In the genomic region with DNA sequence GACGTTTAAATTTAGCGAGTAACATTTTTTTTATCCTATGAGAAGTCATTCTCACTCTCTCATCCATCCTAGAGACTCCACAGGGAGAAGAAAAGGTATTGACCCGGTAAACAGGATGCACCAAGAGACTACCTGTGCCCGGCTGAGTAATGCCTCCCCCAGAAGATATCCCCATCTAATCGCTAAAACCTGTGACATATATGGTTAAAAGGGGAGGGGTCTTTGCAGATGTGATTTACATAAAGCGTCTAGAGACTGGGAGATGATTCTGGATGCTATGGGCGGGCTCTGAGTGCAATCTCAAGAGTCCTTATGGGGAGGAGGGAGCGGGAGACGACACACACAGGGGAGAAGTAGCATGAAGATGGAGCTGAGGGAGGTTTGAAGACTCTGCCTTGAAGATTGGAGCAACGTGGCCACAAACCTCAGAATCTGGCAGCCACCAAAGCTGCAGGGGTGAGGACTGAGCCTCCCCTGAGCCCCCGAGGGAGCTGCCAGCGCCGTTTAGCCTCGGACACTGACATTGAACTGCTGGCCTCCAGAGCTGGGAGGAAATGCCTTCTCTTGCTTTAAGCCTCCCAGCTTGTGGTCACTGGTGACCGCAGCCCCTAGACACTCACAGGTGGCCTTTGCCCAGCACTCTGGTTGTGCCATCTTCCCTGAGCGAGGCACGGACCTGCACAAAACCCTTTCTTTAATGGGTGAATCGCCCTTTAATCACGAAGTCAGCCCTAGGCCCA, we compare ENCODE assay signal across 1 cellular context.
TF ChIP-seq lines count a peak whose summit lies in the region.

No MANE protein-coding gene starts in this region.

TF ChIP-seq in GM23338, 12 proteins besides CTCF, POLR2A, EP300 and RAD21:
- TF ChIP-seq EZH2phosphoT487 (IDR thresholded peaks at IDR 0.05; ENCODE audit: unreplicated experiment), result no peak
- TF ChIP-seq, protein P1, sequence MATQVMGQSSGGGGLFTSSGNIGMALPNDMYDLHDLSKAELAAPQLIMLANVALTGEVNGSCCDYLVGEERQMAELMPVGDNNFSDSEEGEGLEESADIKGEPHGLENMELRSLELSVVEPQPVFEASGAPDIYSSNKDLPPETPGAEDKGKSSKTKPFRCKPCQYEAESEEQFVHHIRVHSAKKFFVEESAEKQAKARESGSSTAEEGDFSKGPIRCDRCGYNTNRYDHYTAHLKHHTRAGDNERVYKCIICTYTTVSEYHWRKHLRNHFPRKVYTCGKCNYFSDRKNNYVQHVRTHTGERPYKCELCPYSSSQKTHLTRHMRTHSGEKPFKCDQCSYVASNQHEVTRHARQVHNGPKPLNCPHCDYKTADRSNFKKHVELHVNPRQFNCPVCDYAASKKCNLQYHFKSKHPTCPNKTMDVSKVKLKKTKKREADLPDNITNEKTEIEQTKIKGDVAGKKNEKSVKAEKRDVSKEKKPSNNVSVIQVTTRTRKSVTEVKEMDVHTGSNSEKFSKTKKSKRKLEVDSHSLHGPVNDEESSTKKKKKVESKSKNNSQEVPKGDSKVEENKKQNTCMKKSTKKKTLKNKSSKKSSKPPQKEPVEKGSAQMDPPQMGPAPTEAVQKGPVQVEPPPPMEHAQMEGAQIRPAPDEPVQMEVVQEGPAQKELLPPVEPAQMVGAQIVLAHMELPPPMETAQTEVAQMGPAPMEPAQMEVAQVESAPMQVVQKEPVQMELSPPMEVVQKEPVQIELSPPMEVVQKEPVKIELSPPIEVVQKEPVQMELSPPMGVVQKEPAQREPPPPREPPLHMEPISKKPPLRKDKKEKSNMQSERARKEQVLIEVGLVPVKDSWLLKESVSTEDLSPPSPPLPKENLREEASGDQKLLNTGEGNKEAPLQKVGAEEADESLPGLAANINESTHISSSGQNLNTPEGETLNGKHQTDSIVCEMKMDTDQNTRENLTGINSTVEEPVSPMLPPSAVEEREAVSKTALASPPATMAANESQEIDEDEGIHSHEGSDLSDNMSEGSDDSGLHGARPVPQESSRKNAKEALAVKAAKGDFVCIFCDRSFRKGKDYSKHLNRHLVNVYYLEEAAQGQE (IDR thresholded peaks at IDR 0.05; ENCODE audit: unreplicated experiment), result no peak
- TF ChIP-seq STAT1 (IDR thresholded peaks at IDR 0.05; ENCODE audit: unreplicated experiment), result no peak
- TF ChIP-seq ZNF114 (CRISPR knock-in tag; IDR thresholded peaks at IDR 0.05), result no peak
- no peak for TF ChIP-seq EZH2 (IDR thresholded peaks at IDR 0.05; ENCODE audit: low read depth, unreplicated experiment)
- TF ChIP-seq, protein P2, sequence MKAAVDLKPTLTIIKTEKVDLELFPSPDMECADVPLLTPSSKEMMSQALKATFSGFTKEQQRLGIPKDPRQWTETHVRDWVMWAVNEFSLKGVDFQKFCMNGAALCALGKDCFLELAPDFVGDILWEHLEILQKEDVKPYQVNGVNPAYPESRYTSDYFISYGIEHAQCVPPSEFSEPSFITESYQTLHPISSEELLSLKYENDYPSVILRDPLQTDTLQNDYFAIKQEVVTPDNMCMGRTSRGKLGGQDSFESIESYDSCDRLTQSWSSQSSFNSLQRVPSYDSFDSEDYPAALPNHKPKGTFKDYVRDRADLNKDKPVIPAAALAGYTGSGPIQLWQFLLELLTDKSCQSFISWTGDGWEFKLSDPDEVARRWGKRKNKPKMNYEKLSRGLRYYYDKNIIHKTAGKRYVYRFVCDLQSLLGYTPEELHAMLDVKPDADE (IDR thresholded peaks at IDR 0.05), result no peak
- no peak for TF ChIP-seq JUNB (IDR thresholded peaks at IDR 0.05; ENCODE audit: unreplicated experiment)
- no peak for TF ChIP-seq POLR2AphosphoS5 (IDR thresholded peaks at IDR 0.05; ENCODE audit: low read depth)
